8 cellular contexts compared by ENCODE assay signal in the genomic region with DNA sequence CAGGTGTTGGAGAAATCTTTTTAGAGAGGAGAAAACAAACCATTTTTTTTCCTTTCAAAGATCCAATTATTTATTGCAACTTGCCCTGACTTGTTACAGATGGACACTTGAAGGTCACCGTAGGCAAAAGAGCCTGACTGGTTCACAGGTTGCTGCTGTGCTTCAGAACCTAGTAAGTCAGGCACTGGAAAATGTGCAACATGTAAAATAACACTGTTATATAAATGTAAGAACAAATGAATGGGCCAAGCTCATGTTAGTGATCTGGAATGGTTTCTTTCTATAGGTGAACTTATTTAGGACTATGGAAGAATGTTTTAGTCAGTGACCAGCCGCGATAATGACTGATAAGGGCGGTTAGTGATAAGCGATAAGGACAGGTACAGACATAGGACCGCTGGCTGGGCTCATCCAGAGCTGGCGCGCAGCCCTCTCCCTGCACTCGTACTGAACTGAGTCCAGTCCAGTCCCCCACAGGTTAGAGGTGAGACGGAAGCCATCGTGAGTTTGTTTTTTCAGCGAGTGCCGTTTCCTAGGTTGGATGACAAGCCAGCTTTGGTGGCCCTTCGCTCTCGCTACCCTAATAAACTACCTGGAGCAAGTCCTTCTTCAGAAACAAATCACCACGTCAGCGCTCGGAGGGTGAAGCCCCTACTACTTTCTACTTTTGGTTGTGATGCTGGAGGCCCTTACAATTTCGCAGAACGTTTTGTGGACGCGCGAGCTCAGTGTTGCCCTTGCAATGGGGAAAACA.
DNase-seq lines count a peak whose midpoint lies in the region; ATAC-seq and TF ChIP-seq lines count a peak whose summit lies in the region.

No MANE protein-coding gene starts in this region.

- no peaks in the 10 kb centered on the region for H3K36me3 Mint-ChIP-seq in osteocyte (ENCODE audit: unreplicated experiment)

- no peaks in the 10 kb centered on the region for H3K9me3 ChIP-seq in HUES64 (ENCODE audit: insufficient read depth, low read depth, low read length)

- H3K4me3 Mint-ChIP-seq in osteocyte (ENCODE audit: unreplicated experiment), result peak overlapping the region; percentile 87

- no peak overlapping the region for H3K27ac ChIP-seq in HUES64 (ENCODE audit: low read depth, low read length)

- TF ChIP-seq CTCF in GM06990 (IDR thresholded peaks at IDR 0.05; ENCODE audit: insufficient read depth, low read length, poor library complexity, severe bottlenecking) (no peak), osteocyte (IDR thresholded peaks at IDR 0.05) (no peak)

- peaks cover 4% of the 10 kb centered on the region for H3K27me3 ChIP-seq in GM06990 (replicated peaks; ENCODE audit: control insufficient read depth, insufficient read depth, low read length)
- H3K27me3 ChIP-seq in HUES64 (ENCODE audit: insufficient read depth, low read length), result peaks cover 99% of the 10 kb centered on the region

- ATAC-seq in GM21528 (IDR thresholded peaks at IDR 0.05; ENCODE audit: low FRiP score, unreplicated experiment), result peak; percentile 32

- peaks cover 87% of the 10 kb centered on the region for H3K27me3 Mint-ChIP-seq in osteocyte (ENCODE audit: unreplicated experiment)

- no peak overlapping the region for H3K9ac ChIP-seq in HUES64 (ENCODE audit: low read depth, low read length)

- H3K27ac Mint-ChIP-seq in osteocyte (ENCODE audit: unreplicated experiment), result no peak overlapping the region

- H3K4me3 ChIP-seq in GM06990 (replicated peaks; ENCODE audit: low read depth, low read length), result peak overlapping the region; percentile 69
- peak overlapping the region; percentile 64 for H3K4me3 ChIP-seq in HUES64 (ENCODE audit: low read length)

- H3K4me1 Mint-ChIP-seq in osteocyte (ENCODE audit: unreplicated experiment), result peaks cover 24% of the 10 kb centered on the region

- no peaks in the 10 kb centered on the region for H3K36me3 ChIP-seq in GM06990 (ENCODE audit: control insufficient read depth, insufficient read depth, low read length)
- no peaks in the 10 kb centered on the region for H3K36me3 ChIP-seq in HUES64 (ENCODE audit: insufficient read depth, low read length)

- 6% methylated on average over 23 of the region's 23 CpGs for WGBS in HUES64

- DNase-seq in GM06990 (ENCODE audit: extremely low read depth, insufficient read length) (no peak), erythroblast (lab: John Stamatoyannopoulos, UW) (peak; percentile 49 to 65), osteocyte (ENCODE audit: extremely low spot score, unreplicated experiment) (no peak), COLO829 (ENCODE audit: low spot score) (no peak), amniotic stem cell (lab: John Stamatoyannopoulos, UW) (no peak)
- DNase-seq in activated CD4-positive, alpha-beta T cell treated with anti-CD3 and anti-CD28 coated beads, Interleukin-2, amount 50 U/mL, for 48 hours, result peak; percentile 39 to 42

- H3K4me1 ChIP-seq in HUES64 (ENCODE audit: insufficient read depth, low read length), result peaks cover 25% of the 10 kb centered on the region

- H3K9me3 Mint-ChIP-seq in osteocyte (ENCODE audit: unreplicated experiment), result no peaks in the 10 kb centered on the region

- no peak for TF ChIP-seq POLR2A in erythroblast (IDR thresholded peaks at IDR 0.05; ENCODE audit: low read length)

Comparison
In these comparisons a context has a peak if more than half of its experiments do, and no peak if none do; other contexts are left out.
1. DNase-seq: peak in activated CD4-positive, alpha-beta T cell treated with anti-CD3 and anti-CD28 coated beads, Interleukin-2, amount 50 U/mL, for 48 hours (2 of 2) and erythroblast (2 of 2); none in GM06990 (single experiment), osteocyte (single experiment), COLO829 (single experiment) and amniotic stem cell (single experiment).